8 cellular contexts compared by ENCODE assay signal in genomic region chr12:49201595-49202295, GRCh38. TPM values are rescaled to one million over a fixed set of nuclear protein-coding genes. Genes with fewer than 3 reads are reported as not detected.
DNase-seq lines count a peak whose midpoint lies in the region; ATAC-seq, FAIRE-seq and TF ChIP-seq lines count a peak whose summit lies in the region.
"Had no signal": no experiment of that assay in that cellular context is flagged by ENCODE, and none has a peak within 500 bp of the region (broad histone marks: within the 10 kb centered on the region; RNA-seq: fewer than 3 reads in every experiment).

No MANE protein-coding gene starts in this region.

- H3K4me1 Mint-ChIP-seq in MCF 10A (ENCODE audit: insufficient read depth, unreplicated experiment), result peaks cover 16% of the 10 kb centered on the region

- POLR2A ChIA-PET in MCF 10A (lab: Yijun Ruan, JAX), result interaction anchor here (1.0 to 4.5 kb wide), 10 partner anchors 9 to 540 kb away, joined by 3 to 39 read pairs (median 4); partner anchors contain the start of genes LMBR1L, TMBIM6, TUBA1A and TUBA1B

- H3K27ac Mint-ChIP-seq in MCF 10A (ENCODE audit: low read depth, unreplicated experiment), result peak overlapping the region; percentile 77

- H3K27me3 Mint-ChIP-seq in MCF 10A (ENCODE audit: insufficient read depth, unreplicated experiment), result no peaks in the 10 kb centered on the region

- WGBS in thyroid gland, 2 donors, result 50 to 54% methylated on average over 4 of the region's 4 CpGs

- H3K36me3 Mint-ChIP-seq in MCF 10A (ENCODE audit: insufficient read depth, unreplicated experiment), result no peaks in the 10 kb centered on the region

- TF ChIP-seq POLR2A in H54 (IDR thresholded peaks at IDR 0.05; ENCODE audit: low read depth, low read length) (no peak), thyroid gland (IDR thresholded peaks at IDR 0.05) (no peak)

- FAIRE-seq in H54 (lab: Jason Lieb, UNC), result peak; percentile 77

- H3K4me1 ChIP-seq in thyroid gland, result peaks cover 11 to 16% of the 10 kb centered on the region in 2 donors

- H3K4me3 ChIP-seq in thyroid gland (replicated peaks in 1 of 3), result no peak overlapping the region
- H3K4me3 ChIP-seq: right lobe of liver had no signal

- H3K4me3 Mint-ChIP-seq in MCF 10A (ENCODE audit: unreplicated experiment), result no peak overlapping the region

- peak overlapping the region; percentile 12 to 81 (median 33) for H3K27ac ChIP-seq in thyroid gland

- H3K27me3 ChIP-seq in thyroid gland, result no peaks in the 10 kb centered on the region
- H3K27me3 ChIP-seq: right lobe of liver had no signal

- ATAC-seq in GM19324 (IDR thresholded peaks at IDR 0.05; ENCODE audit: low FRiP score, unreplicated experiment), result no peak

- H3K36me3 ChIP-seq in thyroid gland, result no peaks in the 10 kb centered on the region
- H3K36me3 ChIP-seq: right lobe of liver had no signal

- no peaks in the 10 kb centered on the region for H3K9me3 ChIP-seq in thyroid gland
- H3K9me3 ChIP-seq: right lobe of liver had no signal

- TSS peak; percentile 79 for BruUV-seq in MCF 10A (replicated peaks; lab: Mats Ljungman, UMichigan)

- no peaks in the 10 kb centered on the region for H3K9me3 Mint-ChIP-seq in MCF 10A (ENCODE audit: unreplicated experiment)

- intact Hi-C loops in MCF 10A (cut with micrococcal nuclease), result no loop called here
- intact Hi-C loops in thyroid gland (cut with DNase I), result no loop called here

- CTCF ChIA-PET in MCF 10A (lab: Yijun Ruan, JAX), result interaction anchor here (0.5 to 1.6 kb wide), 3 partner anchors 12 to 89 kb away, joined by 3 to 4 read pairs (median 3); partner anchors contain the start of gene TUBA1A

- TF ChIP-seq CTCF in MCF 10A (IDR thresholded peaks at IDR 0.05; ENCODE audit: unreplicated experiment), result no peak
- TF ChIP-seq CTCF in thyroid gland (IDR thresholded peaks at IDR 0.05), result no peak

- DNase-seq in H54 (ENCODE audit: insufficient read length, low spot score) (no peak), NCI-H2171 treated with DMSO at 0.1 percent for 48 hours (lab: John Stamatoyannopoulos, UW) (peak; percentile 77), MCF 10A (ENCODE audit: unreplicated experiment) (peak; percentile 34), left kidney (ENCODE audit: low read depth, low spot score) (peak; percentile 74), thyroid gland (no peak), T-helper 9 cell (no peak)

RNA-seq across cellular contexts. Expression of gene TUBA1A, which starts 12.9 kb away (rescaled TPM):
- total RNA-seq in MCF 10A (2022) (9.8 and 10.4 TPM in 2 replicates), thyroid gland (10 to 100 TPM; 24.6 to 64.4 (median 32.1) TPM)

Comparison
In these comparisons a context has a peak if more than half of its experiments do, and no peak if none do; other contexts are left out.
1. DNase-seq: peak in NCI-H2171 treated with DMSO at 0.1 percent for 48 hours (single experiment), MCF 10A (single experiment) and left kidney (single experiment); none in H54 (single experiment), thyroid gland (0 of 2) and T-helper 9 cell (single experiment).